9 cellular contexts compared by ENCODE assay signal in genomic region chr19:1154731-1155351, GRCh38. TPM values are rescaled to one million over a fixed set of nuclear protein-coding genes. Genes with fewer than 3 reads are reported as not detected.
DNase-seq lines count a peak whose midpoint lies in the region; ATAC-seq and TF ChIP-seq lines count a peak whose summit lies in the region.
"Had no signal": no experiment of that assay in that cellular context is flagged by ENCODE, and none has a peak within 500 bp of the region (broad histone marks: within the 10 kb centered on the region; RNA-seq: fewer than 3 reads in every experiment).

No MANE protein-coding gene starts in this region.

- H3K9ac ChIP-seq in adipocyte (ENCODE audit: low read length) = peak overlapping the region; percentile 90

- H3K4me1 ChIP-seq in adipocyte (ENCODE audit: control insufficient read depth, insufficient read depth, low read length) (peaks cover 50% of the 10 kb centered on the region), cardiac muscle cell (ENCODE audit: low read depth) (peaks cover 8% of the 10 kb centered on the region), prostate gland (replicated peaks) (peaks cover 9% of the 10 kb centered on the region)

- H3K27ac ChIP-seq in cardiac muscle cell (peak overlapping the region; percentile 78), prostate gland (peak overlapping the region; percentile 80 to 84)

- H3K4me3 ChIP-seq in adipocyte (ENCODE audit: low read length) (peak overlapping the region; percentile 77), cardiac muscle cell (no peak overlapping the region), prostate gland (peak overlapping the region in 1 of 2 donors; percentile 4)

- TF ChIP-seq POLR2A in prostate gland (IDR thresholded peaks at IDR 0.05) = peak; percentile 70

- peak; percentile 39 for DNase-seq in GF-D8 (lab: John Stamatoyannopoulos, UW)
- peak; percentile 97 for DNase-seq in adipocyte (ENCODE audit: low read depth)
- peak in 1 of 2 donors; percentile 96 for DNase-seq in cardiac muscle cell (ENCODE audit: low read depth in 1 of 2, low spot score in 1 of 2)
- DNase-seq in prostate gland (ENCODE audit: low spot score) = peak; percentile 79
- no peak for DNase-seq in OCI-M2 (lab: John Stamatoyannopoulos, UW; ENCODE audit: unreplicated experiment)
- DNase-seq: activated T-cell treated with anti-CD3 and anti-CD28 coated beads, Interleukin-2, amount 50 U/mL, for 1 hour had no signal

- intact Hi-C loops in prostate gland (cut with DNase I) = no loop called here

- 7% methylated on average over 26 of the region's 32 CpGs for WGBS in prostate gland

- H3K36me3 ChIP-seq in adipocyte (ENCODE audit: control insufficient read depth, insufficient read depth, low read length, severe bottlenecking) = peaks cover 32% of the 10 kb centered on the region
- no peaks in the 10 kb centered on the region for H3K36me3 ChIP-seq in cardiac muscle cell
- no peaks in the 10 kb centered on the region for H3K36me3 ChIP-seq in prostate gland

- ATAC-seq in GM19324 (IDR thresholded peaks at IDR 0.05; ENCODE audit: low FRiP score, unreplicated experiment) (no peak), HG03039 (IDR thresholded peaks at IDR 0.05; ENCODE audit: unreplicated experiment) (no peak), GM18873 (IDR thresholded peaks at IDR 0.05; ENCODE audit: low FRiP score, unreplicated experiment) (no peak)

- no peak for TF ChIP-seq CTCF in cardiac muscle cell (IDR thresholded peaks at IDR 0.05; ENCODE audit: low read depth, low read length)
- peak in 2 of 4 experiments; percentile 16 to 40 for TF ChIP-seq CTCF in prostate gland (IDR thresholded peaks at IDR 0.05)

- no peaks in the 10 kb centered on the region for H3K9me3 ChIP-seq in adipocyte (ENCODE audit: control insufficient read depth, low read length)
- no peaks in the 10 kb centered on the region for H3K9me3 ChIP-seq in cardiac muscle cell (ENCODE audit: low read depth)
- no peaks in the 10 kb centered on the region for H3K9me3 ChIP-seq in prostate gland

- H3K27me3 ChIP-seq in adipocyte (replicated peaks; ENCODE audit: control insufficient read depth, insufficient read depth, low read length) = no peaks in the 10 kb centered on the region
- no peaks in the 10 kb centered on the region for H3K27me3 ChIP-seq in cardiac muscle cell
- H3K27me3 ChIP-seq in prostate gland (replicated peaks; ENCODE audit: insufficient read depth) = no peaks in the 10 kb centered on the region

RNA-seq across cellular contexts. Expression of gene SBNO2, which starts 19.2 kb away (rescaled TPM):
- total RNA-seq in cardiac muscle cell (23.0 and 28.5 TPM in 2 replicates), prostate gland (10 to 100 TPM; 32.5 to 79.9 TPM)
- polyA plus RNA-seq in cardiac muscle cell = 6.8 and 11.8 TPM in 2 replicates

RNA-seq across cellular contexts. Expression of gene STK11, which starts 50.7 kb away (rescaled TPM):
- total RNA-seq in cardiac muscle cell (140 and 180 TPM in 2 replicates), prostate gland (100 to 1,000 TPM in 1 of 2 donors, 10 to 100 TPM in 1; 75.1 to 157 TPM)
- 122 and 154 TPM in 2 replicates for polyA plus RNA-seq in cardiac muscle cell

RNA-seq across cellular contexts. Expression of gene GPX4, which starts 51.0 kb away (rescaled TPM):
- 759 and 903 TPM in 2 replicates for total RNA-seq in cardiac muscle cell
- polyA plus RNA-seq in cardiac muscle cell = 826 and 860 TPM in 2 replicates
- 100 to 1,000 TPM; 577 to 627 TPM for total RNA-seq in prostate gland

RNA-seq across cellular contexts. Expression of gene POLR2E, which starts 59.7 kb away (rescaled TPM):
- total RNA-seq in cardiac muscle cell (371 and 410 TPM in 2 replicates), prostate gland (100 to 1,000 TPM; 152 to 169 TPM)
- polyA plus RNA-seq in cardiac muscle cell = 409 and 487 TPM in 2 replicates
